25 cellular contexts compared by ENCODE assay signal in the genomic region with DNA sequence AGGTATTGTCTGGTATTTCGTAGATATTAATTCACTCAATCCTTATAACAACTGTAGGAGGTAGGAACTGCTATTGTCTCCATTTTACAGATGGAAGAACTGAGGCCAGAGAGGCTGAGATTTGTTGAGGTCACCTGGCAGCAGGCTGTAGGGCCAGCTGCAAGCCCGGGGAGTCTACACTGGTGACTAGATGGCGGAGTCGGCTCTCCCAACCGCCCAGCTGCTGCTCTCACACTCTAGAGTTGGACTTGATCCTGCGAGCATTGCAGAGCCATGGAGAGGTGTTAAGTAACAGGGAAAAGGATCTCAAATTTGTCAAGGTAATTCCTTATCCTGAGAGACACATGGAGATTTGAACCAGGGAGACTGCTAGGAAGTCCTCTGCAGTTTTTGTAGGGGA.
DNase-seq lines count a peak whose midpoint lies in the region; ATAC-seq, FAIRE-seq and TF ChIP-seq lines count a peak whose summit lies in the region.
"Had no signal": no experiment of that assay in that cellular context is flagged by ENCODE, and none has a peak within 500 bp of the region (broad histone marks: within the 10 kb centered on the region; RNA-seq: fewer than 3 reads in every experiment).

No MANE protein-coding gene starts in this region.

- no peak for TF ChIP-seq RAD21 in K562 (CRISPR knock-in tag; conservative IDR thresholded peaks at IDR 0.05 in 1 of 2, IDR thresholded peaks at IDR 0.05 in 1 of 2)

- H3K27me3 ChIP-seq in CD4-positive, alpha-beta T cell (ENCODE audit: control insufficient read depth, insufficient read depth, low read length), result no peaks in the 10 kb centered on the region
- peaks cover 9 to 59% of the 10 kb centered on the region in 2 experiments for H3K27me3 ChIP-seq in K562 (ENCODE audit: control insufficient read depth in 2 of 2, insufficient read depth in 2 of 2, low read length in 2 of 2)
- no peaks in the 10 kb centered on the region for H3K27me3 ChIP-seq in mammary epithelial cell (ENCODE audit: insufficient read depth, low read length)
- H3K27me3 ChIP-seq: BLaER1 had no signal

- H3K27ac Mint-ChIP-seq in CD4-positive, alpha-beta T cell, result peak overlapping the region; percentile 24
- peak overlapping the region; percentile 64 for H3K27ac Mint-ChIP-seq in stimulated activated memory B cell treated with anti-CD40 and anti-IgM and Interleukin-4, amounts not matched to agents 10 μg/mL and 1 μg/mL and 100 μg/mL, for 72 hours
- no peak overlapping the region for H3K27ac Mint-ChIP-seq in activated CD4-positive, alpha-beta memory T cell treated with anti-CD3 and anti-CD28 coated beads for 36 hours
- H3K27ac Mint-ChIP-seq: HFFc6 had no signal

- H3K4me2 ChIP-seq in K562 (ENCODE audit: insufficient read depth, low read length), result no peak overlapping the region
- no peak overlapping the region for H3K4me2 ChIP-seq in mammary epithelial cell (ENCODE audit: insufficient read depth, low read depth, low read length)

- no peak for TF ChIP-seq CTCF in CD4-positive, alpha-beta T cell (IDR thresholded peaks at IDR 0.05)
- no peak for TF ChIP-seq CTCF in K562 (IDR thresholded peaks at IDR 0.05 in 2 of 3, conservative IDR thresholded peaks at IDR 0.05 in 1 of 3; ENCODE audit: insufficient read depth in 2 of 3, low read depth in 1 of 3, low read length in 3 of 3)
- no peak for TF ChIP-seq CTCF in mammary epithelial cell (conservative IDR thresholded peaks at IDR 0.05 in 1 of 2, IDR thresholded peaks at IDR 0.05 in 1 of 2; ENCODE audit: extremely low read depth in 1 of 2, insufficient read depth in 1 of 2, low read depth in 1 of 2, low read length in 2 of 2)

- no peak for FAIRE-seq in K562 (lab: Jason Lieb, UNC)
- FAIRE-seq: D721Med, GM18507, RCC 7860 had no signal

- WGBS in K562 (ENCODE audit: insufficient coverage, low coverage, missing lambda C conversion rate), result 4% methylated on average over 6 of the region's 6 CpGs
- 82% methylated on average over 6 of the region's 6 CpGs for WGBS in mammary epithelial cell (ENCODE audit: low coverage, missing lambda C conversion rate)

- H3K27me3 Mint-ChIP-seq in CD4-positive, alpha-beta T cell, result no peaks in the 10 kb centered on the region
- no peaks in the 10 kb centered on the region for H3K27me3 Mint-ChIP-seq in stimulated activated memory B cell treated with anti-CD40 and anti-IgM and Interleukin-4, amounts not matched to agents 10 μg/mL and 1 μg/mL and 100 μg/mL, for 72 hours
- H3K27me3 Mint-ChIP-seq in activated CD4-positive, alpha-beta memory T cell treated with anti-CD3 and anti-CD28 coated beads for 36 hours, result no peaks in the 10 kb centered on the region
- H3K27me3 Mint-ChIP-seq: CD4-positive, CD25-positive, alpha-beta regulatory T cell had no signal

- no peak overlapping the region for H3K4me3 Mint-ChIP-seq in CD4-positive, alpha-beta T cell
- no peak overlapping the region for H3K4me3 Mint-ChIP-seq in stimulated activated memory B cell treated with anti-CD40 and anti-IgM and Interleukin-4, amounts not matched to agents 10 μg/mL and 1 μg/mL and 100 μg/mL, for 72 hours
- H3K4me3 Mint-ChIP-seq in activated CD4-positive, alpha-beta memory T cell treated with anti-CD3 and anti-CD28 coated beads for 36 hours, result no peak overlapping the region
- H3K4me3 Mint-ChIP-seq: CD4-positive, CD25-positive, alpha-beta regulatory T cell; HFFc6 had no signal

- in situ Hi-C loops in K562 (cut with MboI) (no loop called here), mammary epithelial cell (cut with MboI; ENCODE audit: low sequenced_read_pairs in 2 of 2) (no loop called here)

- CTCF ChIA-PET in CD4-positive, alpha-beta T cell (lab: Charles Lee), result no interaction called here
- CTCF ChIA-PET in K562 (lab: Yijun Ruan, JAX; ENCODE audit: low intra/inter-chr PET ratio), result no interaction called here
- CTCF ChIA-PET in activated CD4-positive, alpha-beta memory T cell treated with anti-CD3 and anti-CD28 coated beads for 36 hours (lab: Charles Lee), result no interaction called here
- CTCF ChIA-PET in mammary epithelial cell (lab: Charles Lee; ENCODE audit: low non-redundant PET), result no interaction called here

- H3K9me3 Mint-ChIP-seq in CD4-positive, alpha-beta T cell, result peaks cover 2% of the 10 kb centered on the region
- no peaks in the 10 kb centered on the region for H3K9me3 Mint-ChIP-seq in stimulated activated memory B cell treated with anti-CD40 and anti-IgM and Interleukin-4, amounts not matched to agents 10 μg/mL and 1 μg/mL and 100 μg/mL, for 72 hours
- H3K9me3 Mint-ChIP-seq in activated CD4-positive, alpha-beta memory T cell treated with anti-CD3 and anti-CD28 coated beads for 36 hours, result no peaks in the 10 kb centered on the region

- intact Hi-C loops in CD4-positive, alpha-beta T cell (cut with DNase I, micrococcal nuclease), result no loop called here
- intact Hi-C loops in K562 (cut with micrococcal nuclease), result no loop called here
- intact Hi-C loops in activated CD4-positive, alpha-beta memory T cell treated with anti-CD3 and anti-CD28 coated beads for 36 hours (cut with micrococcal nuclease), result no loop called here
- intact Hi-C loops in mammary epithelial cell (cut with micrococcal nuclease), result no loop called here

- no peak for TF ChIP-seq EP300 in K562 (IDR thresholded peaks at IDR 0.05; ENCODE audit: low read length)

- H3K4me1 ChIP-seq in K562 (replicated peaks in 1 of 2; ENCODE audit: control insufficient read depth in 2 of 2, insufficient read depth in 2 of 2, low read length in 2 of 2) (no peaks in the 10 kb centered on the region), mammary epithelial cell (ENCODE audit: insufficient read depth, low read length) (no peaks in the 10 kb centered on the region)
- H3K4me1 ChIP-seq: HAP-1 had no signal

- dilution Hi-C loops in mammary epithelial cell (cut with HindIII; ENCODE audit: low sequenced_read_pairs), result no loop called here

- peaks cover 16% of the 10 kb centered on the region for H3K36me3 Mint-ChIP-seq in CD4-positive, alpha-beta T cell (ENCODE audit: low read depth)
- H3K36me3 Mint-ChIP-seq in stimulated activated memory B cell treated with anti-CD40 and anti-IgM and Interleukin-4, amounts not matched to agents 10 μg/mL and 1 μg/mL and 100 μg/mL, for 72 hours, result peaks cover 45% of the 10 kb centered on the region
- H3K36me3 Mint-ChIP-seq in activated CD4-positive, alpha-beta memory T cell treated with anti-CD3 and anti-CD28 coated beads for 36 hours, result peaks cover 2% of the 10 kb centered on the region

- H3K9me1 ChIP-seq in K562 (ENCODE audit: control insufficient read depth, insufficient read depth, low read length), result no peaks in the 10 kb centered on the region

- H2AFZ ChIP-seq in K562 (ENCODE audit: low read depth, low read length) (no peak overlapping the region), mammary epithelial cell (ENCODE audit: low read depth, low read length) (no peak overlapping the region)
- H2AFZ ChIP-seq: GM23248 had no signal

- H3K27ac ChIP-seq in CD4-positive, alpha-beta T cell (ENCODE audit: low read depth, low read length), result no peak overlapping the region
- no peak overlapping the region for H3K27ac ChIP-seq in K562 (ENCODE audit: extremely low read depth, low read depth, low read length)
- no peak overlapping the region for H3K27ac ChIP-seq in mammary epithelial cell (ENCODE audit: insufficient read depth, low read depth, low read length)
- H3K27ac ChIP-seq: BLaER1, GM23248, HL-60, SK-N-MC had no signal

- H3K9me3 ChIP-seq in CD4-positive, alpha-beta T cell (ENCODE audit: control insufficient read depth, low read length), result no peaks in the 10 kb centered on the region
- H3K9me3 ChIP-seq in K562 (replicated peaks; ENCODE audit: control insufficient read depth, insufficient read depth, low read depth, low read length) (no peaks in the 10 kb centered on the region), mammary epithelial cell (replicated peaks; ENCODE audit: insufficient read depth, low read length) (peaks cover 3% of the 10 kb centered on the region)
- H3K9me3 ChIP-seq: BLaER1, HAP-1 had no signal

- TF ChIP-seq POLR2A in K562 (conservative IDR thresholded peaks at IDR 0.05), result no peak

- H3K36me3 ChIP-seq in K562 (ENCODE audit: control insufficient read depth, insufficient read depth, low read length), result no peaks in the 10 kb centered on the region
- H3K36me3 ChIP-seq in mammary epithelial cell (ENCODE audit: insufficient read depth, low read length), result no peaks in the 10 kb centered on the region
- H3K36me3 ChIP-seq: HAP-1 had no signal

- no peak overlapping the region for H3K4me3 ChIP-seq in K562
- H3K4me3 ChIP-seq in mammary epithelial cell (replicated peaks in 1 of 3; ENCODE audit: insufficient read depth in 1 of 3, low read depth in 2 of 3, low read length in 3 of 3), result no peak overlapping the region
- H3K4me3 ChIP-seq: BLaER1, GM23248, HAP-1, SK-N-MC had no signal

- no peaks in the 10 kb centered on the region for H4K20me1 ChIP-seq in K562 (replicated peaks; ENCODE audit: control insufficient read depth, insufficient read depth, low read length)
- H4K20me1 ChIP-seq in mammary epithelial cell (ENCODE audit: insufficient read depth, low read length), result no peaks in the 10 kb centered on the region

- BruUV-seq in K562 (replicated peaks; lab: Mats Ljungman, UMichigan) (no TSS peak), mammary epithelial cell (replicated peaks; lab: Mats Ljungman, UMichigan) (no TSS peak)

- no peaks in the 10 kb centered on the region for H3K79me2 ChIP-seq in K562 (ENCODE audit: control insufficient read depth, insufficient read depth, low read length)
- no peaks in the 10 kb centered on the region for H3K79me2 ChIP-seq in mammary epithelial cell (ENCODE audit: insufficient read depth, low read length)

- POLR2A ChIA-PET in CD4-positive, alpha-beta T cell (lab: Charles Lee), result interaction anchor here (1.2 kb wide), 1 partner anchor 9 kb away, joined by 3 read pairs; no protein-coding TSS in a partner anchor
- POLR2A ChIA-PET in K562 (lab: Yijun Ruan, JAX), result interaction anchor here (1.3 kb wide), 1 partner anchor 9 kb away, joined by 3 read pairs; no protein-coding TSS in a partner anchor
- POLR2A ChIA-PET in activated CD4-positive, alpha-beta memory T cell treated with anti-CD3 and anti-CD28 coated beads for 36 hours (lab: Charles Lee), result interaction anchor here (0.8 kb wide), 1 partner anchor 11 kb away, joined by 3 read pairs; no protein-coding TSS in a partner anchor

- DNase-seq in CD4-positive, alpha-beta T cell, result no peak
- DNase-seq in K562 (ENCODE audit: extremely low read depth in 1 of 4, low spot score in 3 of 4) (no peak), kidney tubule cell (ENCODE audit: low spot score) (peak; percentile 7), left lobe of liver (ENCODE audit: low spot score) (no peak), mammary epithelial cell (no peak)
- DNase-seq in activated CD4-positive, alpha-beta memory T cell treated with anti-CD3 and anti-CD28 coated beads for 36 hours, result no peak
- no peak for DNase-seq in effector CD4-positive, alpha-beta T cell
- DNase-seq: CD4-positive, CD25-positive, alpha-beta regulatory T cell; DMS53; GM23248; HFFc6; Kasumi-1; NCI-H1105; NCI-H1436 treated with DMSO at 0.1 percent for 48 hours; NCI-H187 treated with DMSO at 0.1 percent for 48 hours; NCI-H345; SIG-M5 had no signal

- no peak for ATAC-seq in CD4-positive, alpha-beta T cell (ENCODE audit: poor library complexity)
- ATAC-seq in K562 (no peak), left lobe of liver (no peak)
- no peak for ATAC-seq in stimulated activated memory B cell treated with anti-CD40 and anti-IgM and Interleukin-4, amounts not matched to agents 10 μg/mL and 1 μg/mL and 100 μg/mL, for 72 hours

- H3K9ac ChIP-seq in K562 (ENCODE audit: insufficient read depth in 1 of 2, low read depth in 2 of 2, low read length in 2 of 2) (no peak overlapping the region), mammary epithelial cell (ENCODE audit: insufficient read depth, low read length) (no peak overlapping the region)
- H3K9ac ChIP-seq: BLaER1, GM23248 had no signal

- peaks cover 44% of the 10 kb centered on the region for H3K4me1 Mint-ChIP-seq in CD4-positive, alpha-beta T cell (ENCODE audit: low read depth)
- H3K4me1 Mint-ChIP-seq in stimulated activated memory B cell treated with anti-CD40 and anti-IgM and Interleukin-4, amounts not matched to agents 10 μg/mL and 1 μg/mL and 100 μg/mL, for 72 hours, result peaks cover 57% of the 10 kb centered on the region
- H3K4me1 Mint-ChIP-seq in activated CD4-positive, alpha-beta memory T cell treated with anti-CD3 and anti-CD28 coated beads for 36 hours (ENCODE audit: low read depth), result peaks cover 11% of the 10 kb centered on the region
